ENCODE assay signal across 8 cellular contexts in the genomic region with DNA sequence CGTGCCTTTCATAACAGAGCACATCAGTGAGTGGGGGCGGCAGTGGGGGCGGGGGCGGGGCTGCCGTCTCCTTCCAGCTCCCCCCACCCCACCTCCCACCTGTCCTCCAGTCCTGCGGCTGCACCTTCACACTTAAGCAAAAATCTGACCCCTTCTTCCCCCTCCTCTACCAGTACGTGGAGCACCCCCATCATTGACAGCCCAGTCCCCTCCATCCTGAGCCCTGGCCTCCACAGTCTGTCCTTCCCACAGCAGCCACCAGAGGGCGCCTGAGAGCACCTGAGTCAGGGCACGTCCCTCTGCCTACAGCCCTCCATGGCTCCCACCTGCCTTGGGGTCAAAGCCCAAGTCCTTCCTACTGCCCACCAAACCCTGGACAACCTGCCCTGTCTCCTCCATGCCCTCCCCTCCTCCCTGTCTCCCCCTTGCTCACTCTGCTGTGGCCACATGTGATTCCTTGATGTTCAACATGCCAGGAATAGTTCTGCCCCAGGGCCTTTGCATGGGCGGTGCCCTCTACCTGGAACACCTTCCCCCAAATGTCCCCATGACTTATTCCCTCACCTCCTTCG. TPM values are rescaled to one million over a fixed set of nuclear protein-coding genes. Genes with fewer than 3 reads are reported as not detected.
DNase-seq lines count a peak whose midpoint lies in the region; ATAC-seq and TF ChIP-seq lines count a peak whose summit lies in the region.

No MANE protein-coding gene starts in this region.

- H3K4me3 Mint-ChIP-seq in Calu3 (ENCODE audit: low read depth, unreplicated experiment): peak overlapping the region; percentile 39
- H3K4me3 Mint-ChIP-seq in natural killer cell: no peak overlapping the region

- intact Hi-C loops in Calu3 (cut with micrococcal nuclease; ENCODE audit: unreplicated experiment) (no loop called here), dorsolateral prefrontal cortex (cut with DNase I) (no loop called here), natural killer cell (cut with micrococcal nuclease) (no loop called here)

- H3K27ac ChIP-seq in dorsolateral prefrontal cortex: no peak overlapping the region

- BruUV-seq in Calu3 (replicated peaks; lab: Mats Ljungman, UMichigan): no TSS peak

- DNase-seq in Calu3 (peak; percentile 69), LHCN-M2 (ENCODE audit: low read depth) (peak; percentile 44), dorsolateral prefrontal cortex (peak in 7 of 10 donors; percentile 17 to 54 (median 42)), natural killer cell (peak; percentile 59)
- peak; percentile 89 for DNase-seq in activated CD4-positive, alpha-beta T cell treated with anti-CD3 and anti-CD28 coated beads for 48 hours
- DNase-seq in stimulated activated naive CD8-positive, alpha-beta T cell treated with anti-CD3 and anti-CD28 coated beads, Interleukin-15, Interleukin-2, amounts not matched to agents 100 U/mL and 50 U/mL, for 24 hours: peak; percentile 89

- H3K4me1 Mint-ChIP-seq in Calu3 (ENCODE audit: low read depth, unreplicated experiment) (no peaks in the 10 kb centered on the region), natural killer cell (no peaks in the 10 kb centered on the region)

- TF ChIP-seq CTCF in Calu3 (IDR thresholded peaks at IDR 0.05; ENCODE audit: unreplicated experiment): peak; percentile 59
- peak in 54 of 56 donors; percentile 24 to 66 (median 53) for TF ChIP-seq CTCF in dorsolateral prefrontal cortex (IDR thresholded peaks at IDR 0.05 in 54 of 56, conservative IDR thresholded peaks at IDR 0.05 in 2 of 56; ENCODE audit: low read depth in 1 of 56, partially characterized antibody in 56 of 56)
- TF ChIP-seq CTCF in natural killer cell (IDR thresholded peaks at IDR 0.05): peak; percentile 46

- peak; percentile 71 to 75 (median 73) for ATAC-seq in natural killer cell
- peak; percentile 33 for ATAC-seq in stimulated activated naive CD8-positive, alpha-beta T cell treated with anti-CD3 and anti-CD28 coated beads, Interleukin-15, Interleukin-2, amounts not matched to agents 100 U/mL and 50 U/mL, for 24 hours
- ATAC-seq in GM18861 (IDR thresholded peaks at IDR 0.05; ENCODE audit: unreplicated experiment): no peak
- ATAC-seq in HG03354 (IDR thresholded peaks at IDR 0.05; ENCODE audit: poor library complexity, severe bottlenecking, unreplicated experiment): no peak

- H3K4me3 ChIP-seq in dorsolateral prefrontal cortex: peak overlapping the region in 3 of 59 donors; percentile 8 to 32 (median 22)

- no peak overlapping the region for H3K27ac Mint-ChIP-seq in Calu3 (ENCODE audit: unreplicated experiment)
- H3K27ac Mint-ChIP-seq in natural killer cell: no peak overlapping the region

- CTCF ChIA-PET in Calu3 (lab: Charles Lee): interaction anchor here (0.5 to 1.0 kb wide), 4 partner anchors 10 to 77 kb away, joined by 3 to 5 read pairs (median 5); no protein-coding TSS in a partner anchor

- H3K27me3 Mint-ChIP-seq in Calu3 (ENCODE audit: unreplicated experiment): no peaks in the 10 kb centered on the region
- H3K27me3 Mint-ChIP-seq in natural killer cell (ENCODE audit: low read depth in 2 of 2): peaks cover 0 to 5% of the 10 kb centered on the region in 2 donors

- peaks cover 0 to 6% (median 0%) of the 10 kb centered on the region in 45 donors for H3K27me3 ChIP-seq in dorsolateral prefrontal cortex

- no peaks in the 10 kb centered on the region for H3K9me3 Mint-ChIP-seq in Calu3 (ENCODE audit: low read depth, unreplicated experiment)
- no peaks in the 10 kb centered on the region for H3K9me3 Mint-ChIP-seq in natural killer cell

- H3K36me3 Mint-ChIP-seq in Calu3 (ENCODE audit: insufficient read depth, unreplicated experiment) (no peaks in the 10 kb centered on the region), natural killer cell (no peaks in the 10 kb centered on the region)

RNA-seq across cellular contexts. Expression of gene EBI3, which starts 4.0 kb away (rescaled TPM):
- total RNA-seq in Calu3 (2022) (1.2 and 1.6 TPM in 2 replicates), LHCN-M2 (2014; rRNA removed) (0.11 TPM in 1 of 2 replicates, not detected in the other), dorsolateral prefrontal cortex (10 to 100 TPM in 2 of 120 experiments, 1 to 10 TPM in 111, under 1 TPM in 5, not detected in 2; 0.41 to 14.3 (median 3.1) TPM), natural killer cell (not detected)
- 0.36 TPM for polyA plus RNA-seq in LHCN-M2 (2012)

RNA-seq across cellular contexts. Expression of gene YJU2, which starts 13.5 kb away (rescaled TPM):
- 7.8 and 10.4 TPM in 2 replicates for total RNA-seq in Calu3 (2022)
- total RNA-seq in LHCN-M2 (2014; rRNA removed): 16.8 and 24.2 TPM in 2 replicates
- 18.9 TPM for polyA plus RNA-seq in LHCN-M2 (2012)
- total RNA-seq in dorsolateral prefrontal cortex: 10 to 100 TPM; 13.4 to 26.3 (median 19.0) TPM
- 10 to 100 TPM; 37.7 to 39.5 (median 38.5) TPM for total RNA-seq in natural killer cell

RNA-seq across cellular contexts. Expression of gene SHD, which starts 45.7 kb away (rescaled TPM):
- not detected in 2 replicates for total RNA-seq in Calu3 (2022)
- 39.4 and 122 TPM in 2 replicates for total RNA-seq in LHCN-M2 (2014; rRNA removed)
- polyA plus RNA-seq in LHCN-M2 (2012): 28.5 TPM
- 10 to 100 TPM in 117 of 120 experiments, 1 to 10 TPM in 3; 5.9 to 53.0 (median 20.6) TPM for total RNA-seq in dorsolateral prefrontal cortex
- under 1 TPM in 1 of 3 donors, not detected in 2; 0.20 TPM for total RNA-seq in natural killer cell

RNA-seq across cellular contexts. Expression of gene ANKRD24, which starts 50.9 kb away (rescaled TPM):
- total RNA-seq in Calu3 (2022) (0.76 and 1.4 TPM in 2 replicates), LHCN-M2 (2014; rRNA removed) (0.13 and 0.17 TPM in 2 replicates), dorsolateral prefrontal cortex (10 to 100 TPM; 15.8 to 64.8 (median 32.6) TPM), natural killer cell (1 to 10 TPM in 1 of 3 donors, under 1 TPM in 2; 0.65 to 2.2 (median 0.71) TPM)
- polyA plus RNA-seq in LHCN-M2 (2012): 0.06 TPM

RNA-seq across cellular contexts. Expression of gene SIRT6, which starts 51.0 kb away (rescaled TPM):
- total RNA-seq in Calu3 (2022) (22.9 and 26.6 TPM in 2 replicates), LHCN-M2 (2014; rRNA removed) (17.0 and 31.1 TPM in 2 replicates), dorsolateral prefrontal cortex (10 to 100 TPM; 13.5 to 37.9 (median 21.8) TPM), natural killer cell (10 to 100 TPM; 29.5 to 37.4 (median 30.5) TPM)
- polyA plus RNA-seq in LHCN-M2 (2012): 18.8 TPM

Comparison
In these comparisons a context has a peak if more than half of its experiments do, and no peak if none do; other contexts are left out.
1. ATAC-seq: peak in natural killer cell (3 of 3) and stimulated activated naive CD8-positive, alpha-beta T cell treated with anti-CD3 and anti-CD28 coated beads, Interleukin-15, Interleukin-2, amounts not matched to agents 100 U/mL and 50 U/mL, for 24 hours (single experiment); none in GM18861 (single experiment) and HG03354 (single experiment).
2. Peak in every context shown above with its lines, with median percentiles within 50 percentile points of each other: DNase-seq and CTCF ChIP-seq.